34 cellular contexts compared by ENCODE assay signal in the genomic region with DNA sequence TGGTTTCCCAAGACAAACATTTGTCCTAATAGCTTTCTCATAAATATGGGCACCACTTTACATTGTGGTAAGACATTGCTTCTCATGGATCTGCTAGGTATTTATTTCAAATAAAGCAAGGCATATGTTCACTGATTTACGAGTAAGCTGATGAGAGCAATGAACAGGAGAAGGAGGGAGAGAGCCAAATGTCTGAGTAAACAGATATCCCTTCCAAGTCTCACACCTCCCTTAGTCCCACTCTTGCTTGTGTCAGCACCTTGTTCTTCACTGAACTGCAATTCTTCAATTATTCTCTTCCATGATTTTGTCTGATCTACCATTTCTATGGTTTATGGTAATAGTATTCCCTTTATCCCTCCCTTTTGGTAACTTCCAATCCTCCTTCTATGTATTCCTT. TPM values are rescaled to one million over a fixed set of nuclear protein-coding genes. Genes with fewer than 3 reads are reported as not detected.
"Had no signal": no experiment of that assay in that cellular context is flagged by ENCODE, and none has a peak within 500 bp of the region (broad histone marks: within the 10 kb centered on the region; RNA-seq: fewer than 3 reads in every experiment).

No MANE protein-coding gene starts in this region.

- H3K27ac Mint-ChIP-seq: activated B cell treated with CpG ODN at 0.5 μM for 24 hours; activated CD4-positive, alpha-beta memory T cell treated with anti-CD3 and anti-CD28 coated beads for 36 hours; activated naive CD4-positive, alpha-beta T cell treated with anti-CD3 and anti-CD28 coated beads, Interleukin-2, amount 10 ng/mL, durations not matched to agents 7 days and 5 days; activated naive CD8-positive, alpha-beta T cell; activated naive CD8-positive, alpha-beta T cell treated with anti-CD3 and anti-CD28 coated beads, Interleukin-2, amount 50 U/mL, for 24 hours had no signal

- H3K27me3 Mint-ChIP-seq: activated CD4-positive, alpha-beta memory T cell treated with anti-CD3 and anti-CD28 coated beads for 36 hours; activated naive CD4-positive, alpha-beta T cell treated with anti-CD3 and anti-CD28 coated beads, Interleukin-2, amount 10 ng/mL, durations not matched to agents 7 days and 5 days; activated naive CD8-positive, alpha-beta T cell; activated naive CD8-positive, alpha-beta T cell treated with anti-CD3 and anti-CD28 coated beads, Interleukin-2, amount 50 U/mL, for 24 hours had no signal

- H3K9me3 Mint-ChIP-seq: activated B cell treated with CpG ODN at 0.5 μM for 24 hours had no signal

- H3K36me3 Mint-ChIP-seq: activated CD4-positive, alpha-beta memory T cell treated with anti-CD3 and anti-CD28 coated beads for 36 hours; activated naive CD4-positive, alpha-beta T cell treated with anti-CD3 and anti-CD28 coated beads, Interleukin-2, amount 10 ng/mL, durations not matched to agents 7 days and 5 days had no signal

- DNase-seq: activated B cell treated with CpG ODN at 0.5 μM for 24 hours; activated CD4-positive, alpha-beta memory T cell treated with anti-CD3 and anti-CD28 coated beads for 36 hours; activated CD4-positive, alpha-beta T cell treated with anti-CD3 and anti-CD28 coated beads for 4 hours; activated CD4-positive, alpha-beta T cell treated with anti-CD3 and anti-CD28 coated beads, Interleukin-2, amount 50 U/mL, for 1 hour; activated CD4-positive, CD25-positive, alpha-beta regulatory T cell treated with anti-CD3 and anti-CD28 coated beads, Interleukin-2, amount 50 U/mL, for 72 hours; activated CD8-positive, alpha-beta memory T cell treated with anti-CD3 and anti-CD28 coated beads, Interleukin-2, amount 50 U/mL, for 4 hours; activated effector memory CD4-positive, alpha-beta T cell treated with Interleukin-2 at 50 U/mL for 16 hours; activated naive CD4-positive, alpha-beta T cell treated with anti-CD3 and anti-CD28 coated beads, Interleukin-2, amount 10 ng/mL, durations not matched to agents 7 days and 5 days; activated naive CD8-positive, alpha-beta T cell treated with anti-CD3 and anti-CD28 coated beads, Interleukin-2, amount 50 U/mL, for 24 hours; activated T-cell treated with anti-CD3 and anti-CD28 coated beads, Interleukin-2, amount 50 U/mL, for 48 hours; anterior cingulate cortex; brain microvascular endothelial cell; NCI-H1092 treated with DMSO at 0.1 percent for 48 hours; NCI-H1417; NCI-H146; NCI-H187; NCI-H2029 treated with DMSO at 0.1 percent for 48 hours; NCI-H2107; NCI-H2171; NCI-H510A treated with DMSO at 0.1 percent for 48 hours; NCI-H526 treated with DMSO at 0.1 percent for 48 hours; NCI-H774; SIG-M5; SW 1271; T-helper 1 cell; T-helper 2 cell; T-helper 9 cell had no signal

- ATAC-seq: activated naive CD8-positive, alpha-beta T cell treated with anti-CD3 and anti-CD28 coated beads, Interleukin-2, amount 50 U/mL, for 24 hours; K562; Panc1; SK-N-SH treated with all-trans-retinoic acid at 6 μM for 48 hours had no signal

- H3K4me3 Mint-ChIP-seq: activated B cell treated with CpG ODN at 0.5 μM for 24 hours; activated CD4-positive, alpha-beta memory T cell treated with anti-CD3 and anti-CD28 coated beads for 36 hours; activated naive CD4-positive, alpha-beta T cell treated with anti-CD3 and anti-CD28 coated beads, Interleukin-2, amount 10 ng/mL, durations not matched to agents 7 days and 5 days; activated naive CD8-positive, alpha-beta T cell; activated naive CD8-positive, alpha-beta T cell treated with anti-CD3 and anti-CD28 coated beads, Interleukin-2, amount 50 U/mL, for 24 hours had no signal

- H3K4me1 Mint-ChIP-seq: activated B cell treated with CpG ODN at 0.5 μM for 24 hours; activated naive CD4-positive, alpha-beta T cell treated with anti-CD3 and anti-CD28 coated beads, Interleukin-2, amount 10 ng/mL, durations not matched to agents 7 days and 5 days had no signal

RNA-seq across cellular contexts. Expression of a gene that starts 15.9 kb away (rescaled TPM):
- total RNA-seq: activated B cell treated with CpG ODN at 0.5 μM for 24 hours; activated CD4-positive, alpha-beta memory T cell treated with anti-CD3 and anti-CD28 coated beads for 36 hours; K562; M059J; RPMI7951; SK-MEL-5 had no signal

RNA-seq across cellular contexts. Expression of a gene that starts 25.9 kb away (rescaled TPM):
- total RNA-seq: activated B cell treated with CpG ODN at 0.5 μM for 24 hours; activated CD4-positive, alpha-beta memory T cell treated with anti-CD3 and anti-CD28 coated beads for 36 hours had no signal
